ENCODE assay signal across 8 cellular contexts in genomic region chr9:34049630-34050384, GRCh38. TPM values are rescaled to one million over a fixed set of nuclear protein-coding genes. Genes with fewer than 3 reads are reported as not detected.
DNase-seq lines count a peak whose midpoint lies in the region; ATAC-seq and TF ChIP-seq lines count a peak whose summit lies in the region.

No MANE protein-coding gene starts in this region.

- DNase-seq in DMS 273 (lab: John Stamatoyannopoulos, UW; ENCODE audit: unreplicated experiment), result peak; percentile 15
- no peak for DNase-seq in DMS 273 treated with DMSO at 0.1 percent for 48 hours (lab: John Stamatoyannopoulos, UW)
- no peak for DNase-seq in SK-N-MC (ENCODE audit: low read depth, low spot score)
- DNase-seq in progenitor cell of endocrine pancreas (ENCODE audit: low spot score, unreplicated experiment), result no peak
- no peak for DNase-seq in HK-2 (ENCODE audit: unreplicated experiment)

- H3K36me3 ChIP-seq in SK-N-MC (ENCODE audit: insufficient read depth, low read length) (peaks cover 2% of the 10 kb centered on the region; the same call in 1 of the 2 replicates), esophagus (ENCODE audit: control insufficient read depth in 2 of 2, insufficient read depth in 2 of 2, low read length in 1 of 2) (no peaks in the 10 kb centered on the region)

- peak overlapping the region; percentile 100 for H3K27ac ChIP-seq in SK-N-MC
- peak overlapping the region; percentile 96 to 99 for H3K27ac ChIP-seq in esophagus (ENCODE audit: low read depth in 2 of 2, low read length in 1 of 2)

- H3K4me3 ChIP-seq in SK-N-MC (peak overlapping the region; percentile 100), esophagus (ENCODE audit: low read depth in 1 of 2, low read length in 2 of 2) (peak overlapping the region; percentile 88 to 99)

- no peaks in the 10 kb centered on the region for H3K27me3 ChIP-seq in esophagus (ENCODE audit: control insufficient read depth in 1 of 2, insufficient read depth in 2 of 2, low read length in 2 of 2)

- H3K9me3 ChIP-seq in SK-N-MC (ENCODE audit: low read depth, low read length) (no peaks in the 10 kb centered on the region), esophagus (ENCODE audit: control insufficient read depth in 2 of 2, insufficient read depth in 1 of 2, low read depth in 1 of 2, low read length in 1 of 2) (no peaks in the 10 kb centered on the region)

- H3K27me3 Mint-ChIP-seq in progenitor cell of endocrine pancreas, result no peaks in the 10 kb centered on the region

- ATAC-seq in GM21619 (IDR thresholded peaks at IDR 0.05; ENCODE audit: unreplicated experiment) (no peak), HG02852 (IDR thresholded peaks at IDR 0.05; ENCODE audit: unreplicated experiment) (no peak)

- peak overlapping the region; percentile 100 for H3K27ac Mint-ChIP-seq in progenitor cell of endocrine pancreas

- no peak for TF ChIP-seq CTCF in progenitor cell of endocrine pancreas (IDR thresholded peaks at IDR 0.05; ENCODE audit: unreplicated experiment)

- H3K9ac ChIP-seq in SK-N-MC (ENCODE audit: insufficient read length), result peak overlapping the region; percentile 100

- WGBS in esophagus, 2 donors, result 34 to 50% methylated on average over 18 of the region's 18 CpGs

- peaks cover 3% of the 10 kb centered on the region for H3K36me3 Mint-ChIP-seq in progenitor cell of endocrine pancreas (ENCODE audit: insufficient read depth)

- H3K4me3 Mint-ChIP-seq in progenitor cell of endocrine pancreas (ENCODE audit: low read depth), result peak overlapping the region; percentile 97

- peaks cover 25% of the 10 kb centered on the region for H3K4me1 Mint-ChIP-seq in progenitor cell of endocrine pancreas (ENCODE audit: low read depth)

- H3K4me1 ChIP-seq in esophagus (ENCODE audit: control insufficient read depth in 2 of 2, insufficient read depth in 2 of 2, low read length in 1 of 2), result peaks cover 0 to 3% of the 10 kb centered on the region in 2 donors

- no peaks in the 10 kb centered on the region for H3K9me3 Mint-ChIP-seq in progenitor cell of endocrine pancreas (ENCODE audit: low read depth)

RNA-seq across cellular contexts. Expression of gene UBAP2, which starts 1.1 kb away (rescaled TPM):
- polyA plus RNA-seq in esophagus, result 10 to 100 TPM; 12.6 to 15.6 TPM
- 56.7 and 58.1 TPM in 2 replicates for total RNA-seq in progenitor cell of endocrine pancreas
